In genomic region chr2:230762317-230762896, GRCh38 we compare ENCODE assay signal across 9 cellular contexts. TPM values are rescaled to one million over a fixed set of nuclear protein-coding genes. Genes with fewer than 3 reads are reported as not detected.
DNase-seq lines count a peak whose midpoint lies in the region; ATAC-seq and TF ChIP-seq lines count a peak whose summit lies in the region.
"Had no signal": no experiment of that assay in that cellular context is flagged by ENCODE, and none has a peak within 500 bp of the region (broad histone marks: within the 10 kb centered on the region; RNA-seq: fewer than 3 reads in every experiment).

No MANE protein-coding gene starts in this region.

- WGBS in right lobe of liver (ENCODE audit: insufficient coverage, low coverage, low lambda C conversion rate, missing lambda C conversion rate) = 80% methylated on average over 4 of the region's 4 CpGs

- no peaks in the 10 kb centered on the region for H3K9me3 ChIP-seq in right lobe of liver
- H3K9me3 ChIP-seq: BLaER1 had no signal

- DNase-seq in NCI-H1105 treated with DMSO at 0.1 percent for 48 hours (lab: John Stamatoyannopoulos, UW) (peak; percentile 1), NCI-H1105 (lab: John Stamatoyannopoulos, UW) (no peak), HEK293T (ENCODE audit: extremely low spot score) (peak; percentile 62), NCI-H69 (lab: John Stamatoyannopoulos, UW) (peak; percentile 7), right lobe of liver (no peak), NCI-H2081 treated with DMSO at 0.1 percent for 48 hours (lab: John Stamatoyannopoulos, UW) (no peak)
- peak; percentile 24 for DNase-seq in activated naive CD8-positive, alpha-beta T cell treated with anti-CD3 and anti-CD28 coated beads for 36 hours

- no peak overlapping the region for H3K27ac ChIP-seq in right lobe of liver
- H3K27ac ChIP-seq: BLaER1 had no signal

- peak in 3 of 4 donors; percentile 11 to 31 (median 28) for TF ChIP-seq CTCF in right lobe of liver (IDR thresholded peaks at IDR 0.05)

- no peak for TF ChIP-seq POLR2A in right lobe of liver (IDR thresholded peaks at IDR 0.05)

- H3K27me3 Mint-ChIP-seq in activated naive CD8-positive, alpha-beta T cell treated with anti-CD3 and anti-CD28 coated beads for 36 hours = no peaks in the 10 kb centered on the region

- H3K27ac Mint-ChIP-seq in activated naive CD8-positive, alpha-beta T cell treated with anti-CD3 and anti-CD28 coated beads for 36 hours = no peak overlapping the region

- no peaks in the 10 kb centered on the region for H3K27me3 ChIP-seq in right lobe of liver
- H3K27me3 ChIP-seq: BLaER1 had no signal

- no peaks in the 10 kb centered on the region for H3K4me1 ChIP-seq in right lobe of liver

- ATAC-seq in right lobe of liver (peak; percentile 44 to 69 (median 60)), HG03139 (IDR thresholded peaks at IDR 0.05; ENCODE audit: unreplicated experiment) (no peak)

- CTCF ChIA-PET in HEK293T (lab: Yijun Ruan, JAX) = interaction anchor here (0.6 to 1.3 kb wide), 4 partner anchors 12 to 48 kb away, joined by 3 read pairs; no protein-coding TSS in a partner anchor

- H3K9me3 Mint-ChIP-seq in activated naive CD8-positive, alpha-beta T cell treated with anti-CD3 and anti-CD28 coated beads for 36 hours = no peaks in the 10 kb centered on the region

- H3K4me1 Mint-ChIP-seq in activated naive CD8-positive, alpha-beta T cell treated with anti-CD3 and anti-CD28 coated beads for 36 hours = peaks cover 57% of the 10 kb centered on the region

- no peak overlapping the region for H3K4me3 Mint-ChIP-seq in activated naive CD8-positive, alpha-beta T cell treated with anti-CD3 and anti-CD28 coated beads for 36 hours

- H3K36me3 ChIP-seq in right lobe of liver = peaks cover 0 to 20% (median 2%) of the 10 kb centered on the region in 4 donors

- POLR2A ChIA-PET in HEK293T (lab: Yijun Ruan, JAX) = no interaction called here

- H3K4me3 ChIP-seq in right lobe of liver = no peak overlapping the region
- H3K4me3 ChIP-seq: BLaER1 had no signal

- intact Hi-C loops in right lobe of liver (cut with DNase I) = no loop called here

- H3K36me3 Mint-ChIP-seq in activated naive CD8-positive, alpha-beta T cell treated with anti-CD3 and anti-CD28 coated beads for 36 hours = peaks cover 70% of the 10 kb centered on the region

TF ChIP-seq in HEK293T, 16 proteins besides CTCF, POLR2A, EP300 and RAD21:
- no peak for TF ChIP-seq SUZ12 (IDR thresholded peaks at IDR 0.05)

RNA-seq across cellular contexts. Expression of gene CAB39, which starts 49.8 kb away (rescaled TPM):
- 100 to 1,000 TPM; 119 to 122 TPM for total RNA-seq in activated naive CD8-positive, alpha-beta T cell treated with anti-CD3 and anti-CD28 coated beads for 36 hours
- total RNA-seq in right lobe of liver = 10 to 100 TPM; 25.3 to 32.4 (median 27.8) TPM

Comparison
In these comparisons a context has a peak if more than half of its experiments do, and no peak if none do; other contexts are left out.
1. DNase-seq: peak in NCI-H1105 treated with DMSO at 0.1 percent for 48 hours (single experiment), HEK293T (single experiment), NCI-H69 (single experiment) and activated naive CD8-positive, alpha-beta T cell treated with anti-CD3 and anti-CD28 coated beads for 36 hours (single experiment); none in NCI-H1105 (single experiment), right lobe of liver (0 of 3) and NCI-H2081 treated with DMSO at 0.1 percent for 48 hours (single experiment).